9 cellular contexts compared by ENCODE assay signal in the genomic region with DNA sequence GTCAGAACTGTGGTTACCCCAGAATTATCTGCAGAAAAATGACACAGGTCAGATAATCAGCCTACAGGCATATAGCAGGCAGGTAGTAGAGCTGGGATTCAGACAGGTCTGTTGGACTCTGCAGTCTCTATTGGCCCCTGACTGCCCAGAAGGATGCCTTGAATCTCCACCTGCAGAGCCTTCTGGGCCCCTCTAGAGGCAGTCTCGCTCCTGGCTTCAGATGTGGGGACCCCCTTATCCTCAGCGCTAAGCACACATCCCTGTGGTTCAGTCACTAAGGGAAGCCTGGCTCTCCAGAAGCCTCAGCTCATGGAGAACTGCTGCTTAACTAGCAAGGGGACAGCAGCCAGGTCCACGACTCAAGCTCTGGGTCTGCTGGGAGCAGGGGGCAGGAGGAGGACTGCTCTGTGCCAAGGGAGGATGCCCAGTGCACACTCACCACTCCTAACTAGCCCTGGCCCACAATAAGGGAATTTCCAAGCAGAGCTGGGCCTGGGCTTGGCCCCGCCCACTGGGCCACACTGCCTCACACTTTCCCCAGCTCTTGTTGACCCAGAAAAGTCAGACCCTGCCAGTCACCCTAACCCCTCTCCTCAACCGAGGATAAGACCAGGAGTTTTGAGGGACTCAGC. TPM values are rescaled to one million over a fixed set of nuclear protein-coding genes. Genes with fewer than 3 reads are reported as not detected.
A peak's percentile ranks its signal among the peaks of the same experiment; 100 is the strongest.
DNase-seq lines count a peak whose midpoint lies in the region; ATAC-seq and TF ChIP-seq lines count a peak whose summit lies in the region.
"Had no signal": no experiment of that assay in that cellular context is flagged by ENCODE, and none has a peak within 500 bp of the region (broad histone marks: within the 10 kb centered on the region; RNA-seq: fewer than 3 reads in every experiment).

No MANE protein-coding gene starts in this region.

- H3K27ac Mint-ChIP-seq in progenitor cell of endocrine pancreas: no peak overlapping the region

- ATAC-seq in GM18517 (IDR thresholded peaks at IDR 0.05; ENCODE audit: unreplicated experiment): no peak

- TF ChIP-seq CTCF in progenitor cell of endocrine pancreas (IDR thresholded peaks at IDR 0.05; ENCODE audit: unreplicated experiment): peak; percentile 22

- H3K9me3 Mint-ChIP-seq in progenitor cell of endocrine pancreas (ENCODE audit: low read depth): no peaks in the 10 kb centered on the region

- no peaks in the 10 kb centered on the region; the same call in 1 of the 2 replicates for H3K36me3 ChIP-seq in MG63

- no peaks in the 10 kb centered on the region for H3K36me3 Mint-ChIP-seq in progenitor cell of endocrine pancreas (ENCODE audit: insufficient read depth)

- H3K4me3 Mint-ChIP-seq in progenitor cell of endocrine pancreas (ENCODE audit: low read depth): no peak overlapping the region

- H3K27me3 ChIP-seq in MG63: no peaks in the 10 kb centered on the region

- peak; percentile 35 for DNase-seq in EL
- peak; percentile 67 for DNase-seq in MG63
- DNase-seq in caudate nucleus (lab: John Stamatoyannopoulos, UW): no peak
- DNase-seq in progenitor cell of endocrine pancreas (ENCODE audit: low spot score, unreplicated experiment): no peak
- DNase-seq in NCI-H2227 (lab: John Stamatoyannopoulos, UW; ENCODE audit: unreplicated experiment): no peak
- DNase-seq in NCI-H187 treated with DMSO at 0.1 percent for 48 hours (lab: John Stamatoyannopoulos, UW): no peak
- DNase-seq in NCI-H1436 treated with DMSO at 0.1 percent for 48 hours (lab: John Stamatoyannopoulos, UW): no peak
- DNase-seq: erythroblast had no signal

- no peak overlapping the region for H3K4me3 ChIP-seq in MG63

- no peaks in the 10 kb centered on the region for H3K9me3 ChIP-seq in MG63

- peak overlapping the region; percentile 65 for H3K27ac ChIP-seq in caudate nucleus (ENCODE audit: low read depth, low read length)

- peaks cover 17% of the 10 kb centered on the region for H3K4me1 Mint-ChIP-seq in progenitor cell of endocrine pancreas (ENCODE audit: low read depth)

- no peaks in the 10 kb centered on the region for H3K27me3 Mint-ChIP-seq in progenitor cell of endocrine pancreas

RNA-seq across cellular contexts. Expression of a gene that starts 18.9 kb away (rescaled TPM):
- total RNA-seq in MG63 (2014; rRNA removed; shearing (Covaris generic); ENCODE audit: low replicate concordance): 2.9 and 23.6 TPM in 2 replicates
- 19.6 and 23.3 TPM in 2 replicates for total RNA-seq in progenitor cell of endocrine pancreas

Comparison
In these comparisons a context has a peak if more than half of its experiments do, and no peak if none do; other contexts are left out.
1. DNase-seq: peak in EL (single experiment) and MG63 (single experiment); none in caudate nucleus (0 of 61), progenitor cell of endocrine pancreas (single experiment), NCI-H2227 (single experiment), NCI-H187 treated with DMSO at 0.1 percent for 48 hours (single experiment) and NCI-H1436 treated with DMSO at 0.1 percent for 48 hours (single experiment).